In genomic region chr18:39191058-39191457, GRCh38 we compare ENCODE assay signal across 33 cellular contexts.
"Had no signal": no experiment of that assay in that cellular context is flagged by ENCODE, and none has a peak within 500 bp of the region (broad histone marks: within the 10 kb centered on the region; RNA-seq: fewer than 3 reads in every experiment).

No MANE protein-coding gene starts in this region.

- H3K9me3 ChIP-seq: adrenal gland, ascending aorta, body of pancreas, breast epithelium had no signal

- ATAC-seq: activated naive CD4-positive, alpha-beta T cell treated with anti-CD3 and anti-CD28 coated beads, Interleukin-2, amount 50 U/mL, for 72 hours; activated naive CD8-positive, alpha-beta T cell treated with anti-CD3 and anti-CD28 coated beads, Interleukin-2, amount 50 U/mL, for 24 hours; activated T-cell treated with anti-CD3 and anti-CD28 coated beads, Interleukin-2, amount 50 U/mL, for 4 hours; activated T-cell treated with anti-CD3 and anti-CD28 coated beads, Interleukin-2, amount 50 U/mL, for 72 hours; activated T-helper 17 cell treated with anti-CD3 and anti-CD28 coated beads, Interleukin-2, amount 50 U/mL, for 72 hours; body of pancreas had no signal

- H3K27me3 ChIP-seq: adrenal gland, ascending aorta, body of pancreas, brain microvascular endothelial cell, breast epithelium, cardiac muscle cell had no signal

- H3K27ac ChIP-seq: adrenal gland, ascending aorta, body of pancreas, brain microvascular endothelial cell, breast epithelium, cardiac muscle cell had no signal

- H3K4me3 ChIP-seq: adrenal gland, ascending aorta, body of pancreas, breast epithelium, cardiac muscle cell had no signal

- H3K36me3 ChIP-seq: adrenal gland, ascending aorta, brain microvascular endothelial cell, breast epithelium, cardiac muscle cell had no signal

- DNase-seq: activated effector memory CD4-positive, alpha-beta T cell treated with anti-CD3 and anti-CD28 coated beads, Interleukin-2, amount 50 U/mL, for 16 hours; activated effector memory CD4-positive, alpha-beta T cell treated with Interleukin-2 at 50 U/mL for 16 hours; activated gamma-delta T cell; activated gamma-delta T cell treated with Interleukin-2 at 50 U/mL for 16 hours; activated naive CD4-positive, alpha-beta T cell; activated naive CD4-positive, alpha-beta T cell treated with anti-CD3 and anti-CD28 coated beads for 36 hours; activated naive CD4-positive, alpha-beta T cell treated with anti-CD3 and anti-CD28 coated beads, Interleukin-2, amount 10 ng/mL, durations not matched to agents 7 days and 5 days; activated naive CD4-positive, alpha-beta T cell treated with anti-CD3 and anti-CD28 coated beads, Interleukin-2, amount 50 U/mL, for 16 hours; activated naive CD4-positive, alpha-beta T cell treated with Interleukin-2 at 50 U/mL for 16 hours; activated naive CD8-positive, alpha-beta T cell treated with anti-CD3 and anti-CD28 coated beads for 36 hours; activated naive CD8-positive, alpha-beta T cell treated with anti-CD3 and anti-CD28 coated beads, Interleukin-2, amount 10 ng/mL, durations not matched to agents 7 days and 5 days; activated naive CD8-positive, alpha-beta T cell treated with anti-CD3 and anti-CD28 coated beads, Interleukin-2, amount 50 U/mL, for 24 hours; activated T-cell treated with anti-CD3 and anti-CD28 coated beads, Interleukin-2, amount 50 U/mL, for 24 hours; activated T-cell treated with anti-CD3 and anti-CD28 coated beads, Interleukin-2, amount 50 U/mL, for 4 hours; activated T-cell treated with anti-CD3 and anti-CD28 coated beads, Interleukin-2, amount 50 U/mL, for 48 hours; activated T-cell treated with anti-CD3 and anti-CD28 coated beads, Interleukin-2, amount 50 U/mL, for 72 hours; adrenal gland; amniotic stem cell; amygdala; anterior cingulate cortex; aorta; body of pancreas; brain microvascular endothelial cell; caudate nucleus; central memory CD4-positive, alpha-beta T cell; cerebellar nuclear complex had no signal

- H3K4me1 ChIP-seq: adrenal gland, ascending aorta, body of pancreas, breast epithelium had no signal

- FAIRE-seq: astrocyte, bronchial epithelial cell had no signal
